Comparison of ENCODE assay signal across 8 cellular contexts in the genomic region with DNA sequence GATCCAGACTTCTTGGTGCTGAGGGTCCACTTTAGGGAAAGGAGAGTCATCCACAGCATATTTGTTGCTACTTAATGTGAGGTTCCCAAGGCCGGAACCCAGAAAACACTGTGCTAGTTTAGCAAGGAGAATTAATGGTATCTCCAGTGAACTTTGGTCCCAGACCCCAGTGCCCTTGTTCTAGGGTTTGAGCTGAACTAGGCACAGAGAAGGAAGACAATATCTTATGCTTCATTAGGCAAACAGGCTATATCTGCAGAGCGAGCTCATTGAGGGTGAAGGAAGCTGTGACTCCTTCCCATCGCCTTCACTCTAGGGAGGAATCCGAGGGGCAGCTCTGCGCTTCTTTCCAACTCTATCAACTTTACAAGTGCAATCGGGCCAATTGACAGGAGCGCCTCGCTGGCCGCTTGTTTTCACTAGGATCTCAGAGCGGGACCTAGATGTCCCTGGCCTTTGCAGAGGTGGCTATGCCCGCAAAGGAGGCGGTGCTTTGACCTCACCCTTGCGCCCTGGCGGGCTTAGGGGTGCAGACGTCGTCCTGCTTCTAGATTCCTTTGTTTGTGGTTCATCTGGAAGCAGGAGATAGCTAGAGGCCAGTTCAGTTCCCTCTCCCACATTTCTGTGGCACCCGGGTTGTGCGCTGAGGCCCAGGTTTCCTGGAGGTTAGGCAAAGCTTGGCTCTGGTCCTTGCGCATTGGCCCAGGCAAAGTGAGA. TPM values are rescaled to one million over a fixed set of nuclear protein-coding genes. Genes with fewer than 3 reads are reported as not detected.
A peak's percentile ranks its signal among the peaks of the same experiment; 100 is the strongest.
DNase-seq lines count a peak whose midpoint lies in the region; ATAC-seq and TF ChIP-seq lines count a peak whose summit lies in the region.

No MANE protein-coding gene starts in this region.

- POLR2A ChIA-PET in PC-9 (lab: Charles Lee; ENCODE audit: unreplicated experiment) = interaction anchor here (0.6 kb wide), 1 partner anchor 197 kb away, joined by 4 read pairs; no protein-coding TSS in a partner anchor

- no peaks in the 10 kb centered on the region for H3K9me3 Mint-ChIP-seq in GM23338
- no peaks in the 10 kb centered on the region for H3K9me3 Mint-ChIP-seq in neural crest cell

- TF ChIP-seq CTCF in GM23338 (conservative IDR thresholded peaks at IDR 0.05; ENCODE audit: low read depth in 2 of 2) (no peak), PC-9 (conservative IDR thresholded peaks at IDR 0.05) (no peak), neural crest cell (conservative IDR thresholded peaks at IDR 0.05) (no peak)

- H4K20me1 ChIP-seq in GM23338 (replicated peaks; ENCODE audit: insufficient read depth) (no peaks in the 10 kb centered on the region), PC-9 (ENCODE audit: insufficient read depth) (no peaks in the 10 kb centered on the region)

- H3F3A ChIP-seq in GM23338 (replicated peaks; ENCODE audit: low read depth) (no peaks in the 10 kb centered on the region), PC-9 (ENCODE audit: insufficient read depth, low read depth) (peaks cover 2% of the 10 kb centered on the region; the same call in 1 of the 2 replicates)

- BruUV-seq in PC-9 (replicated peaks; lab: Mats Ljungman, UMichigan) = TSS peak; percentile 19

- CTCF ChIA-PET in PC-9 (lab: Charles Lee) = no interaction called here

- H3K4me2 ChIP-seq in GM23338 = peak overlapping the region; percentile 91
- H3K4me2 ChIP-seq in PC-9 = peak overlapping the region; percentile 90

- H3K9me2 ChIP-seq in GM23338 (ENCODE audit: insufficient read depth) (no peaks in the 10 kb centered on the region), PC-9 (ENCODE audit: insufficient read depth) (no peaks in the 10 kb centered on the region)

- H3K36me3 Mint-ChIP-seq in GM23338 (ENCODE audit: low read depth) (peaks cover 2% of the 10 kb centered on the region; the same call in 1 of the 3 replicates), neural crest cell (ENCODE audit: low read depth) (peaks cover 3% of the 10 kb centered on the region)

- H3K9me3 ChIP-seq in PC-9 (ENCODE audit: insufficient read depth, low read depth) = no peaks in the 10 kb centered on the region

- H3K79me2 ChIP-seq in GM23338 (replicated peaks; ENCODE audit: insufficient read depth) = peaks cover 38% of the 10 kb centered on the region
- no peaks in the 10 kb centered on the region for H3K79me2 ChIP-seq in PC-9 (ENCODE audit: low read depth)

- H3K27ac Mint-ChIP-seq in GM23338 (no peak overlapping the region), neural crest cell (ENCODE audit: unreplicated experiment) (peak overlapping the region; percentile 94)

- TF ChIP-seq POLR2A in erythroblast (IDR thresholded peaks at IDR 0.05; ENCODE audit: low read length) = no peak

- ATAC-seq in GM23338 (peak; percentile 5), HG03097 (IDR thresholded peaks at IDR 0.05; ENCODE audit: low FRiP score, unreplicated experiment) (no peak), GM21360 (IDR thresholded peaks at IDR 0.05; ENCODE audit: unreplicated experiment) (no peak), GM21529 (IDR thresholded peaks at IDR 0.05; ENCODE audit: unreplicated experiment) (no peak)
- no peak for ATAC-seq in activated CD4-positive, CD25-positive, alpha-beta regulatory T cell treated with anti-CD3 and anti-CD28 coated beads, Interleukin-2, amount 50 U/mL, for 24 hours

- H3K27me3 Mint-ChIP-seq in GM23338 (ENCODE audit: insufficient read depth, low read depth, poor library complexity) = peaks cover 38% of the 10 kb centered on the region
- H3K27me3 Mint-ChIP-seq in neural crest cell (ENCODE audit: low read depth) = peaks cover 11% of the 10 kb centered on the region

- H3K27ac ChIP-seq in GM23338 (ENCODE audit: low read depth) = no peak overlapping the region
- no peak overlapping the region for H3K27ac ChIP-seq in PC-9

- H3K36me3 ChIP-seq in GM23338 (ENCODE audit: insufficient read depth) (no peaks in the 10 kb centered on the region), PC-9 (ENCODE audit: low read depth) (no peaks in the 10 kb centered on the region)

- H2AFZ ChIP-seq in GM23338 (peak overlapping the region; percentile 69; the same call in 1 of the 2 replicates), PC-9 (no peak overlapping the region)

- peak overlapping the region; percentile 96 for H3K4me3 Mint-ChIP-seq in GM23338
- peak overlapping the region; percentile 97 for H3K4me3 Mint-ChIP-seq in neural crest cell

- peaks cover 31% of the 10 kb centered on the region for H3K4me1 Mint-ChIP-seq in GM23338
- H3K4me1 Mint-ChIP-seq in neural crest cell = peaks cover 47% of the 10 kb centered on the region

- H3K27me3 ChIP-seq in GM23338 (ENCODE audit: insufficient read depth) = peaks cover 50% of the 10 kb centered on the region
- no peaks in the 10 kb centered on the region for H3K27me3 ChIP-seq in PC-9 (ENCODE audit: insufficient read depth, low read depth)

- intact Hi-C loops in PC-9 (cut with micrococcal nuclease; ENCODE audit: unreplicated experiment) = loop anchor here (1.0 kb wide), 1 partner anchor 162 kb away; no protein-coding TSS in a partner anchor

- DNase-seq in GM23338 (ENCODE audit: low spot score) (peak; percentile 62), PC-9 (no peak), erythroblast (lab: John Stamatoyannopoulos, UW) (peak; percentile 8 to 27), neural crest cell (ENCODE audit: low read depth, low spot score) (peak; percentile 3)

- H3K4me3 ChIP-seq in GM23338 (peak overlapping the region; percentile 86), PC-9 (peak overlapping the region; percentile 71; the same call in 1 of the 2 replicates)

- peaks cover 21% of the 10 kb centered on the region; the same call in 1 of the 2 replicates for H3K4me1 ChIP-seq in GM23338 (ENCODE audit: insufficient read depth)
- peaks cover 23% of the 10 kb centered on the region for H3K4me1 ChIP-seq in PC-9 (replicated peaks; ENCODE audit: insufficient read depth)

TF ChIP-seq in GM23338, 12 proteins besides CTCF, POLR2A, EP300 and RAD21 (continues in another document):
- TF ChIP-seq REST (IDR thresholded peaks at IDR 0.05; ENCODE audit: unreplicated experiment) (no peak), EZH2phosphoT487 (IDR thresholded peaks at IDR 0.05; ENCODE audit: unreplicated experiment) (no peak), STAT1 (IDR thresholded peaks at IDR 0.05; ENCODE audit: unreplicated experiment) (no peak), ZNF331 (CRISPR knock-in tag; IDR thresholded peaks at IDR 0.05; ENCODE audit: low read depth) (no peak), EZH2 (IDR thresholded peaks at IDR 0.05; ENCODE audit: low read depth, unreplicated experiment) (no peak), CREB1 (CRISPR knock-in tag; IDR thresholded peaks at IDR 0.05; ENCODE audit: low read depth) (no peak; the same call in 1 of the 2 replicates), ETS1 (IDR thresholded peaks at IDR 0.05) (no peak)

RNA-seq across cellular contexts. Expression of gene PPM1L, which starts 1.0 kb away (rescaled TPM):
- total RNA-seq in GM23338 (2014; rRNA removed; shearing (Covaris generic)) = 20.9 and 26.4 TPM in 2 replicates
- 2.9 and 3.9 TPM in 2 replicates for polyA plus RNA-seq in GM23338 (2016; fragmentation: Nextera tagmentation; extraction: Ambion mirVana)
- 5.0 and 5.1 TPM in 2 replicates for total RNA-seq in PC-9 (2021)
- total RNA-seq in neural crest cell = 33.9 and 34.3 TPM in 2 replicates

Comparison
In these comparisons a context has a peak if more than half of its experiments do, and no peak if none do; other contexts are left out.
1. DNase-seq: peak in GM23338 (single experiment), erythroblast (2 of 2) and neural crest cell (single experiment); none in PC-9 (0 of 2).